In genomic region chrY:7272556-7273195, GRCh38 we compare ENCODE assay signal across 8 cellular contexts.
DNase-seq lines count a peak whose midpoint lies in the region; ATAC-seq and TF ChIP-seq lines count a peak whose summit lies in the region.

No MANE protein-coding gene starts in this region.

- no peaks in the 10 kb centered on the region for H3K9me3 Mint-ChIP-seq in activated T-helper 17 cell treated with anti-CD3 and anti-CD28 coated beads, Interleukin-2, amount 50 U/mL, for 72 hours
- no peaks in the 10 kb centered on the region for H3K9me3 Mint-ChIP-seq in mesothelial cell of epicardium

- peak overlapping the region; percentile 89 for H3K27ac Mint-ChIP-seq in activated T-helper 17 cell treated with anti-CD3 and anti-CD28 coated beads, Interleukin-2, amount 50 U/mL, for 72 hours
- no peak overlapping the region for H3K27ac Mint-ChIP-seq in mesothelial cell of epicardium

- H3K36me3 Mint-ChIP-seq in activated T-helper 17 cell treated with anti-CD3 and anti-CD28 coated beads, Interleukin-2, amount 50 U/mL, for 72 hours (ENCODE audit: low read depth): peaks cover 31% of the 10 kb centered on the region
- H3K36me3 Mint-ChIP-seq in mesothelial cell of epicardium: no peaks in the 10 kb centered on the region

- H3K4me1 Mint-ChIP-seq in activated T-helper 17 cell treated with anti-CD3 and anti-CD28 coated beads, Interleukin-2, amount 50 U/mL, for 72 hours: no peaks in the 10 kb centered on the region
- H3K4me1 Mint-ChIP-seq in mesothelial cell of epicardium: no peaks in the 10 kb centered on the region

- H3K4me3 Mint-ChIP-seq in activated T-helper 17 cell treated with anti-CD3 and anti-CD28 coated beads, Interleukin-2, amount 50 U/mL, for 72 hours: peak overlapping the region; percentile 87
- H3K4me3 Mint-ChIP-seq in mesothelial cell of epicardium: no peak overlapping the region

- H3K4me1 ChIP-seq in urinary bladder (ENCODE audit: insufficient read depth): no peaks in the 10 kb centered on the region

- peak; percentile 65 for DNase-seq in D341Med (ENCODE audit: low spot score)
- DNase-seq in kidney glomerular epithelial cell (lab: John Stamatoyannopoulos, UW): peak; percentile 30
- no peak for DNase-seq in NCI-H1105 treated with DMSO at 0.1 percent for 48 hours (lab: John Stamatoyannopoulos, UW)
- DNase-seq in mesothelial cell of epicardium (ENCODE audit: low spot score in 2 of 2, unreplicated experiment in 2 of 2): no peak
- no peak for DNase-seq in NCI-H1417 (lab: John Stamatoyannopoulos, UW)

- no peak for TF ChIP-seq CTCF in mesothelial cell of epicardium (IDR thresholded peaks at IDR 0.05; ENCODE audit: unreplicated experiment)

- H3K4me3 ChIP-seq in urinary bladder (ENCODE audit: low read depth, low read length): peak overlapping the region; percentile 86

- ATAC-seq in HG03432 (IDR thresholded peaks at IDR 0.05; ENCODE audit: unreplicated experiment): peak; percentile 26
- ATAC-seq in activated T-helper 17 cell treated with anti-CD3 and anti-CD28 coated beads, Interleukin-2, amount 50 U/mL, for 72 hours (replicated peaks): peak; percentile 29

- H3K27me3 Mint-ChIP-seq in activated T-helper 17 cell treated with anti-CD3 and anti-CD28 coated beads, Interleukin-2, amount 50 U/mL, for 72 hours: no peaks in the 10 kb centered on the region
- no peaks in the 10 kb centered on the region for H3K27me3 Mint-ChIP-seq in mesothelial cell of epicardium (ENCODE audit: low read depth)

- H3K36me3 ChIP-seq in urinary bladder (ENCODE audit: insufficient read depth): no peaks in the 10 kb centered on the region

- no peak overlapping the region for H3K27ac ChIP-seq in urinary bladder (ENCODE audit: low read depth)

- WGBS in urinary bladder: 4% methylated on average over 24 of the region's 24 CpGs

Comparison
In these comparisons a context has a peak if more than half of its experiments do, and no peak if none do; other contexts are left out.
1. DNase-seq: peak in D341Med (single experiment) and kidney glomerular epithelial cell (single experiment); none in NCI-H1105 treated with DMSO at 0.1 percent for 48 hours (single experiment), mesothelial cell of epicardium (0 of 2) and NCI-H1417 (0 of 3).